In the genomic region with DNA sequence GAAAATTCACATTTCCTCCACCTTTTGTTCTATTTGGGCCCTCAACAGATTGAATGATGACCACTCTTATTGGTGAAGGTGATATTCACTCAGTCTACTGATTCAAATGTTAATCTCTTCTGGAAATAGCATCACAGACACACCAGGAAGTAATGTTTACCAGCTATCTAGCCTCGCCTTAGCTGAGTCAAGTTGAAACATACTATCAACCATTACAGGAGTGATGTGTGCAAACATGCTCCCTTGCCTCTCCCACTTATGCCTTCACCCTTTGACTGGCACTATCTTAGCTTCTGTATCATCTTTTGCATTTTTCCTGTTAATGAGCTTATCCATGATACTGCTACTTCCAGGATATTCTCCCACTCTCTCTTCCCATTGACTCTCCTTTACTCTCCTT, we compare ENCODE assay signal across 10 cellular contexts.
DNase-seq lines count a peak whose midpoint lies in the region; ATAC-seq and TF ChIP-seq lines count a peak whose summit lies in the region.
"Had no signal": no experiment of that assay in that cellular context is flagged by ENCODE, and none has a peak within 500 bp of the region (broad histone marks: within the 10 kb centered on the region; RNA-seq: fewer than 3 reads in every experiment).

No MANE protein-coding gene starts in this region.

- intact Hi-C loops in left colon (cut with DNase I, micrococcal nuclease): no loop called here

- TF ChIP-seq CTCF in GM20000 (IDR thresholded peaks at IDR 0.05; ENCODE audit: extremely low read depth, missing control alignments) (no peak), GM10248 (IDR thresholded peaks at IDR 0.05; ENCODE audit: control extremely low read depth, extremely low read depth, low read depth, missing control alignments) (no peak)

- POLR2A ChIA-PET in GM10248 (lab: Yijun Ruan, JAX): no interaction called here

- DNase-seq in left colon: no peak
- no peak for DNase-seq in GM20000 (ENCODE audit: low spot score)
- no peak for DNase-seq in GM10248 (ENCODE audit: extremely low spot score)
- no peak for DNase-seq in GM19238 (ENCODE audit: insufficient read length, low spot score)
- DNase-seq in CD1c-positive myeloid dendritic cell (ENCODE audit: extremely low spot score): no peak
- DNase-seq: activated naive CD8-positive, alpha-beta T cell treated with anti-CD3 and anti-CD28 coated beads, Interleukin-2, amount 50 U/mL, for 24 hours; dermis blood vessel endothelial cell had no signal

- CTCF ChIA-PET in GM10248 (lab: Yijun Ruan, JAX): interaction anchor here (0.8 to 2.3 kb wide), 4 partner anchors 12 to 31 kb away, joined by 3 to 7 read pairs (median 4); no protein-coding TSS in a partner anchor

- ATAC-seq in GM19023 (IDR thresholded peaks at IDR 0.05; ENCODE audit: unreplicated experiment) (peak; percentile 70), GM21825 (IDR thresholded peaks at IDR 0.05; ENCODE audit: unreplicated experiment) (peak; percentile 74), HG03159 (IDR thresholded peaks at IDR 0.05; ENCODE audit: unreplicated experiment) (peak; percentile 75), left colon (peak; percentile 86)
- ATAC-seq: activated naive CD8-positive, alpha-beta T cell treated with anti-CD3 and anti-CD28 coated beads, Interleukin-2, amount 50 U/mL, for 24 hours had no signal
